ENCODE assay signal across 17 cellular contexts in the genomic region with DNA sequence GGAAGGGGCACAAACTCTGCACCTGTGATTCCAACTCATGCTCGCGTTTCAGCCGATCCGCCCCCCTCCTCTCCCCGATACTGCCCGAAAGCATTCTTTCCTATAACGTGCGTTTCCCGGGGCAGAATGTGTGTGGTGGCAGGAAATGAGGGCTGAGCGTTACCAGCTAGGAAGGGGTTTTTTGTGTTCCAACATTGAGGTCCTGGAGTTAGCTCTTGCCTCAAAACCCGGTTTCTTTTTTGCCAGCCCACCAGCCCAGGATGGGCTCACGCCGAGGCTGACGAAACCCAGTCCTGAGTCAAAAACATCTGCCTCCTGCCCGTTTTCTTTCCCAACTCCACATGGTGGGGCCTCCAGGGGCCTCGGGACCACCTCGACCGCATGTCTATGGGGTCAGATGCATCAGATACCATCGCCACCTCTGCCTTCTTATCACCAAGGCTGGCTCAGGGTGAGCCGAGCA.
A peak's percentile ranks its signal among the peaks of the same experiment; 100 is the strongest.
DNase-seq lines count a peak whose midpoint lies in the region; ATAC-seq and TF ChIP-seq lines count a peak whose summit lies in the region.
"Had no signal": no experiment of that assay in that cellular context is flagged by ENCODE, and none has a peak within 500 bp of the region (broad histone marks: within the 10 kb centered on the region; RNA-seq: fewer than 3 reads in every experiment).

No MANE protein-coding gene starts in this region.

- peaks cover 0 to 15% (median 7%) of the 10 kb centered on the region in 4 donors for H3K4me1 ChIP-seq in Peyer's patch
- H3K4me1 ChIP-seq in gastrocnemius medialis: no peaks in the 10 kb centered on the region
- H3K4me1 ChIP-seq: uterus had no signal

- intact Hi-C loops in gastrocnemius medialis (cut with DNase I; ENCODE audit: low total_unique reads): loop anchor here (5.0 kb wide), 1 partner anchor 310 kb away; no protein-coding TSS in a partner anchor

- H3K4me3 ChIP-seq in AG04450 (ENCODE audit: low read depth, low read length): 0 out of 2 replicates have a peak overlapping the region, but pooled peaks have one; percentile 1
- no peak overlapping the region for H3K4me3 ChIP-seq in Peyer's patch
- H3K4me3 ChIP-seq in gastrocnemius medialis: no peak overlapping the region
- H3K4me3 ChIP-seq: body of pancreas, PC-9, uterus had no signal

- H3K27me3 ChIP-seq in AG04450 (ENCODE audit: control insufficient read depth, insufficient read depth, low read length) (peaks cover 26% of the 10 kb centered on the region), Peyer's patch (no peaks in the 10 kb centered on the region), gastrocnemius medialis (peaks cover 0 to 11% (median 0%) of the 10 kb centered on the region in 3 donors)
- H3K27me3 ChIP-seq: body of pancreas, uterus had no signal

- no peak for ATAC-seq in left lobe of liver
- ATAC-seq in gastrocnemius medialis: no peak
- ATAC-seq: activated T-helper 17 cell treated with anti-CD3 and anti-CD28 coated beads, Interleukin-2, amount 50 U/mL, for 72 hours; CD8-positive, alpha-beta T cell had no signal

- TF ChIP-seq POLR2A in Peyer's patch (IDR thresholded peaks at IDR 0.05): no peak
- TF ChIP-seq POLR2A in gastrocnemius medialis (IDR thresholded peaks at IDR 0.05): no peak

- CTCF ChIA-PET in AG04450 (lab: Charles Lee): no interaction called here
- CTCF ChIA-PET in GM10248 (lab: Yijun Ruan, JAX): no interaction called here

- H3K36me3 ChIP-seq in Peyer's patch (no peaks in the 10 kb centered on the region), gastrocnemius medialis (no peaks in the 10 kb centered on the region)
- H3K36me3 ChIP-seq: uterus had no signal

- H3K27ac ChIP-seq in AG04450 (ENCODE audit: low read depth, low read length): no peak overlapping the region
- H3K27ac ChIP-seq in Peyer's patch: peak overlapping the region; percentile 5 to 81 (median 59)
- H3K27ac ChIP-seq in gastrocnemius medialis: peak overlapping the region; percentile 38 to 66 (median 61)
- H3K27ac ChIP-seq: PC-9, uterus had no signal

- no peak for TF ChIP-seq CTCF in AG04450 (IDR thresholded peaks at IDR 0.05; ENCODE audit: low read depth, low read length)
- TF ChIP-seq CTCF in Peyer's patch (IDR thresholded peaks at IDR 0.05): no peak
- TF ChIP-seq CTCF in gastrocnemius medialis (IDR thresholded peaks at IDR 0.05 in 4 of 5, conservative IDR thresholded peaks at IDR 0.05 in 1 of 5): no peak
- no peak for TF ChIP-seq CTCF in GM10248 (IDR thresholded peaks at IDR 0.05; ENCODE audit: control extremely low read depth, extremely low read depth, low read depth, missing control alignments)

- POLR2A ChIA-PET in AG04450 (lab: Yijun Ruan, JAX) (no interaction called here), GM10248 (lab: Yijun Ruan, JAX) (no interaction called here)

- H3K9me3 ChIP-seq in AG04450 (ENCODE audit: control insufficient read depth, insufficient read depth, low read length): no peaks in the 10 kb centered on the region
- no peaks in the 10 kb centered on the region for H3K9me3 ChIP-seq in Peyer's patch
- no peaks in the 10 kb centered on the region for H3K9me3 ChIP-seq in gastrocnemius medialis
- H3K9me3 ChIP-seq: body of pancreas, uterus had no signal

- in situ Hi-C loops in gastrocnemius medialis (cut with MboI; ENCODE audit: low sequenced_read_pairs in 4 of 4): no loop called here

- DNase-seq in AG04450 (ENCODE audit: low read depth, low spot score) (no peak), Peyer's patch (peak in 1 of 3 donors; percentile 37), left lobe of liver (ENCODE audit: low spot score) (peak; percentile 31), gastrocnemius medialis (no peak), SKM-1 (lab: John Stamatoyannopoulos, UW; ENCODE audit: unreplicated experiment) (no peak), SKM-1 treated with dmso at 0.1 percent for 144 hours (lab: John Stamatoyannopoulos, UW; ENCODE audit: unreplicated experiment) (no peak), foreskin melanocyte (no peak), GM10248 (ENCODE audit: extremely low spot score) (no peak)
- DNase-seq: CD8-positive, alpha-beta T cell; DND-41; KBM-7; NCI-H1694; stimulated activated CD4-positive, alpha-beta T cell treated with anti-CD3 and anti-CD28 coated beads, Interleukin-1b, Interleukin-23, amount 100 ng/mL, for 48 hours; uterus had no signal
